ENCODE assay signal across 1 cellular context in genomic region chr7:106570948-106571418, GRCh38.
TF ChIP-seq lines count a peak whose summit lies in the region.

No MANE protein-coding gene starts in this region.

TF ChIP-seq in K562, 482 proteins besides CTCF, POLR2A, EP300 and RAD21 (continued from another document and continues in another):
- TF ChIP-seq HOMEZ (CRISPR knock-in tag; IDR thresholded peaks at IDR 0.05) (0 out of 2 replicates have a peak, but pooled peaks have one; percentile 12), ELF4 (CRISPR knock-in tag; IDR thresholded peaks at IDR 0.05) (peak; percentile 58; the same call in 1 of the 2 replicates), ZNF232 (CRISPR knock-in tag; IDR thresholded peaks at IDR 0.05) (0 out of 2 replicates have a peak, but pooled peaks have one; percentile 12), CGGBP1 (CRISPR knock-in tag; IDR thresholded peaks at IDR 0.05) (0 out of 2 replicates have a peak, but pooled peaks have one; percentile 12), GABPB2 (CRISPR knock-in tag; conservative IDR thresholded peaks at IDR 0.05) (no peak), TEAD4 (IDR thresholded peaks at IDR 0.05; ENCODE audit: low read length) (peak; percentile 19; the same call in 1 of the 2 replicates), TEAD4 (CRISPR knock-in tag; IDR thresholded peaks at IDR 0.05; ENCODE audit: borderline replicate concordance) (no peak), RCOR1 (IDR thresholded peaks at IDR 0.05; ENCODE audit: borderline replicate concordance in 1 of 2, low read depth in 2 of 2, low read length in 2 of 2) (peak in 1 of 2 experiments; percentile 32; a peak in 1 of 4 replicates), PTTG1 (tag; IDR thresholded peaks at IDR 0.05; ENCODE audit: low read depth) (0 out of 2 replicates have a peak, but pooled peaks have one; percentile 1), NR2C1 (IDR thresholded peaks at IDR 0.05) (peak; percentile 48; the same call in 1 of the 2 replicates), NR2C1 (tag; IDR thresholded peaks at IDR 0.05) (peak; percentile 35), JUND (IDR thresholded peaks at IDR 0.05; ENCODE audit: borderline replicate concordance, low read depth, low read length) (peak; percentile 9; the same call in 1 of the 2 replicates), JUND (tag; IDR thresholded peaks at IDR 0.05; ENCODE audit: borderline replicate concordance, low read depth, low read length) (peak; percentile 61; the same call in 1 of the 3 replicates), ZNF830 (CRISPR knock-in tag; IDR thresholded peaks at IDR 0.05) (no peak), ZNF639 (CRISPR knock-in tag; conservative IDR thresholded peaks at IDR 0.05 in 1 of 2, IDR thresholded peaks at IDR 0.05 in 1 of 2) (no peak), ZKSCAN1 (IDR thresholded peaks at IDR 0.05; ENCODE audit: low read depth, low read length) (0 out of 2 replicates have a peak, but pooled peaks have one; percentile 27), NR2C2 (CRISPR knock-in tag; IDR thresholded peaks at IDR 0.05) (no peak), NR2C2 (tag; IDR thresholded peaks at IDR 0.05) (peak; percentile 84), MEF2D (tag; conservative IDR thresholded peaks at IDR 0.05; ENCODE audit: low read depth) (0 out of 2 replicates have a peak, but pooled peaks have one; percentile 55), ZNF324 (CRISPR knock-in tag; IDR thresholded peaks at IDR 0.05) (no peak), EWSR1 (IDR thresholded peaks at IDR 0.05; ENCODE audit: borderline replicate concordance, low read depth, partially characterized antibody) (no peak), CREB3 (tag; conservative IDR thresholded peaks at IDR 0.05; ENCODE audit: low read depth) (peak; percentile 70; the same call in 1 of the 2 replicates), PHF21A (IDR thresholded peaks at IDR 0.05; ENCODE audit: borderline replicate concordance, low read depth) (no peak), ZNF583 (CRISPR knock-in tag; IDR thresholded peaks at IDR 0.05) (peak; percentile 62; the same call in 1 of the 2 replicates), ZNF79 (CRISPR knock-in tag; IDR thresholded peaks at IDR 0.05; ENCODE audit: low read depth) (peak; percentile 59; the same call in 1 of the 2 replicates), SMAD4 (CRISPR knock-in tag; conservative IDR thresholded peaks at IDR 0.05) (peak; percentile 68; the same call in 1 of the 2 replicates), FOXA3 (CRISPR knock-in tag; conservative IDR thresholded peaks at IDR 0.05 in 1 of 2, IDR thresholded peaks at IDR 0.05 in 1 of 2) (0 out of 4 replicates have a peak, but pooled peaks of 1 of the 2 experiments have one; percentile 22), THRA (IDR thresholded peaks at IDR 0.05) (0 out of 2 replicates have a peak, but pooled peaks have one; percentile 40), CBFA2T3 (IDR thresholded peaks at IDR 0.05) (peak; percentile 49), TBL1XR1 (IDR thresholded peaks at IDR 0.05; ENCODE audit: low read length in 2 of 2) (no peak; a peak in 1 of 4 replicates), ZNF184 (CRISPR knock-in tag; IDR thresholded peaks at IDR 0.05) (no peak), ATF3 (IDR thresholded peaks at IDR 0.05) (peak; percentile 15; the same call in 1 of the 2 replicates), ATF3 (CRISPR knock-in tag; conservative IDR thresholded peaks at IDR 0.05) (no peak), BRD9 (IDR thresholded peaks at IDR 0.05; ENCODE audit: low read depth, partially characterized antibody) (peak; percentile 55), ZNF655 (CRISPR knock-in tag; IDR thresholded peaks at IDR 0.05) (no peak), ZNF511 (CRISPR knock-in tag; IDR thresholded peaks at IDR 0.05) (peak; percentile 17; the same call in 1 of the 2 replicates), CCNT2 (IDR thresholded peaks at IDR 0.05; ENCODE audit: borderline replicate concordance, extremely low read depth, insufficient read length, low read depth, low read length) (peak; percentile 19), CREB5 (CRISPR knock-in tag; IDR thresholded peaks at IDR 0.05) (0 out of 2 replicates have a peak, but pooled peaks have one; percentile 15), ZNF584 (CRISPR knock-in tag; IDR thresholded peaks at IDR 0.05; ENCODE audit: low read depth) (peak; percentile 68; the same call in 1 of the 2 replicates), DPF2 (IDR thresholded peaks at IDR 0.05) (peak; percentile 43; the same call in 1 of the 2 replicates), ETV1 (tag; conservative IDR thresholded peaks at IDR 0.05; ENCODE audit: low read depth) (peak; percentile 59; the same call in 1 of the 2 replicates), SIRT6 (IDR thresholded peaks at IDR 0.05; ENCODE audit: low read depth, low read length) (no peak), FOSL1 (tag; conservative IDR thresholded peaks at IDR 0.05) (no peak), NFRKB (IDR thresholded peaks at IDR 0.05; ENCODE audit: low read depth) (no peak; the same call in none of the 2 replicates), FOXM1 (IDR thresholded peaks at IDR 0.05; ENCODE audit: low read depth) (peak; percentile 33; the same call in 1 of the 2 replicates), FOXM1 (CRISPR knock-in tag; IDR thresholded peaks at IDR 0.05; ENCODE audit: low read depth) (no peak), DLX4 (CRISPR knock-in tag; IDR thresholded peaks at IDR 0.05) (no peak), HINFP (tag; conservative IDR thresholded peaks at IDR 0.05; ENCODE audit: low read depth) (no peak), HDAC2 (IDR thresholded peaks at IDR 0.05) (0 out of 2 replicates have a peak, but pooled peaks have one; percentile 32), ZNF395 (CRISPR knock-in tag; IDR thresholded peaks at IDR 0.05) (peak; percentile 75), MTF1 (CRISPR knock-in tag; IDR thresholded peaks at IDR 0.05; ENCODE audit: borderline replicate concordance) (0 out of 2 replicates have a peak, but pooled peaks have one; percentile 2), STAT5A (IDR thresholded peaks at IDR 0.05; ENCODE audit: borderline replicate concordance, low read length) (peak; percentile 26; the same call in 1 of the 2 replicates), CSDE1 (IDR thresholded peaks at IDR 0.05) (no peak), IFI16 (CRISPR knock-in tag; IDR thresholded peaks at IDR 0.05) (peak; percentile 72; the same call in 1 of the 2 replicates), ZNF282 (CRISPR knock-in tag; IDR thresholded peaks at IDR 0.05) (no peak), GTF2A2 (tag; IDR thresholded peaks at IDR 0.05) (0 out of 2 replicates have a peak, but pooled peaks have one; percentile 34), L3MBTL2 (IDR thresholded peaks at IDR 0.05) (peak; percentile 37; the same call in 1 of the 2 replicates)
